ENCODE assay signal across 25 cellular contexts in genomic region chr7:29000346-29000745, GRCh38. TPM values are rescaled to one million over a fixed set of nuclear protein-coding genes. Genes with fewer than 3 reads are reported as not detected.
DNase-seq lines count a peak whose midpoint lies in the region; ATAC-seq and TF ChIP-seq lines count a peak whose summit lies in the region.
"Had no signal": no experiment of that assay in that cellular context is flagged by ENCODE, and none has a peak within 500 bp of the region (broad histone marks: within the 10 kb centered on the region; RNA-seq: fewer than 3 reads in every experiment).

No MANE protein-coding gene starts in this region.

- H3K27me3 Mint-ChIP-seq in nephron progenitor cell (ENCODE audit: low read depth, poor library complexity): no peaks in the 10 kb centered on the region

- H3K9me3 Mint-ChIP-seq in nephron progenitor cell: peaks cover 33% of the 10 kb centered on the region
- H3K9me3 Mint-ChIP-seq: HFFc6, IgD-negative memory B cell had no signal

- DNase-seq in SK-MEL-5 (ENCODE audit: low read depth, low spot score): peak; percentile 39
- DNase-seq in islet precursor cell: peak; percentile 42
- no peak for DNase-seq in nephron progenitor cell
- DNase-seq in retina: peak; percentile 24
- DNase-seq in posterior cingulate gyrus: no peak
- no peak for DNase-seq in effector CD4-positive, alpha-beta T cell
- DNase-seq: ACHN; BE2C; C1 segment of cervical spinal cord; CD4-positive, CD25-positive, alpha-beta regulatory T cell; CD8-positive, alpha-beta memory T cell; COR-L47; DMS 273 treated with DMSO at 0.1 percent for 48 hours; DMS53; DND-41; EL; GOT3; H7; HFFc6 had no signal

- in situ Hi-C loops in SK-MEL-5 (cut with HindIII; ENCODE audit: low pct_unique_long_range_greater_than_20kb, low sequenced_read_pairs): no loop called here

- peak overlapping the region; percentile 97 for H3K27ac Mint-ChIP-seq in nephron progenitor cell
- H3K27ac Mint-ChIP-seq: CD4-positive, CD25-positive, alpha-beta regulatory T cell; CD8-positive, alpha-beta memory T cell; HFFc6; IgD-negative memory B cell had no signal

- TF ChIP-seq CTCF in nephron progenitor cell (IDR thresholded peaks at IDR 0.05): no peak

- ATAC-seq in HG03571 (IDR thresholded peaks at IDR 0.05; ENCODE audit: unreplicated experiment) (no peak), GM21381 (IDR thresholded peaks at IDR 0.05; ENCODE audit: unreplicated experiment) (no peak)
- ATAC-seq: HCT116, HepG2 had no signal

- H3K4me3 Mint-ChIP-seq in nephron progenitor cell: no peak overlapping the region
- H3K4me3 Mint-ChIP-seq: CD4-positive, CD25-positive, alpha-beta regulatory T cell; CD8-positive, alpha-beta memory T cell; HFFc6; IgD-negative memory B cell had no signal

- intact Hi-C loops in posterior cingulate gyrus (cut with DNase I): no loop called here

- H3K4me1 Mint-ChIP-seq in nephron progenitor cell: peaks cover 68% of the 10 kb centered on the region
- H3K4me1 Mint-ChIP-seq: CD4-positive, CD25-positive, alpha-beta regulatory T cell; CD8-positive, alpha-beta memory T cell; IgD-negative memory B cell had no signal

- H3K36me3 Mint-ChIP-seq in nephron progenitor cell (ENCODE audit: low read depth): peaks cover 37% of the 10 kb centered on the region
- H3K36me3 Mint-ChIP-seq: CD4-positive, CD25-positive, alpha-beta regulatory T cell; CD8-positive, alpha-beta memory T cell; IgD-negative memory B cell had no signal

RNA-seq across cellular contexts. Expression of gene TRIL, which starts 42.2 kb away (rescaled TPM):
- total RNA-seq in SK-MEL-5 (2014; rRNA removed; shearing (Covaris generic)): 0.03 TPM in 2 replicates
- polyA plus RNA-seq in SK-MEL-5 (2015; cell fraction: cytosol; rRNA removed): 0.01 and 0.04 TPM in 2 replicates
- not detected in 2 replicates for polyA plus RNA-seq in SK-MEL-5 (2015; cell fraction: nucleus; rRNA removed)
- total RNA-seq: CD4-positive, CD25-positive, alpha-beta regulatory T cell; CD8-positive, alpha-beta memory T cell; G401 had no signal
- polyA plus RNA-seq: CD4-positive, CD25-positive, alpha-beta regulatory T cell; CD8-positive, alpha-beta memory T cell; IgD-negative memory B cell had no signal

Comparison
In these comparisons a context has a peak if more than half of its experiments do, and no peak if none do; other contexts are left out.
1. DNase-seq: peak in SK-MEL-5 (single experiment), islet precursor cell (single experiment) and retina (single experiment); none in nephron progenitor cell (single experiment), posterior cingulate gyrus (0 of 10) and effector CD4-positive, alpha-beta T cell (single experiment).